ENCODE assay signal across 15 cellular contexts in the genomic region with DNA sequence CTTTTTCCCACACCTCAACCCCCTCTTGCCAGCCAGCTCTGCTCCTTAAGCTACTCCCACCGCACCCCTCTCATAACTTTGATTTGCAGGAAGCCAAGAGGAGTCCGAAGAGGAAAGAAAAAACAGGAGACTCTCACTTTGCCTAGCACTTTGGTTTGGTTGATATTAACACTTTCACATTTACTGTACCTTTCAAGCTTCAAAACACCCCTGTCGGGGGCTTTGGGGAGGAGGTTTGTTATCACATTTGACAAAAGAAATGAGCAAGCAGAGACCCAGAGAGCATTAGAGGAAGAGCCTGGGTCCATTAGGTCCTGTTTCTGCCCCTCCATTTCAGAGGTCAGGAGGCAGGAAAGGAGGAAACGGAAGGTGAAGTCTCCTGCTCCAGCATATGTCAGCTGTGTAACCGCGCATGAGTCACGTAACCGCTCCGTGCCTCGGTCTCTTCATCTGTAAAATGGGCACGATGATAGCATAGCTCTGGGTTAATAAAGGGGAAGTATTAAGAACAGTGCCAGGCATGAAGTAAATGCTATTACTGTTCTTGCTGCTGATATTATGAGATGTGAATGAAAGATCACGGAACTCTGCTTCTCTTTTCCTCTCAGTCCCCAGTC.
DNase-seq lines count a peak whose midpoint lies in the region; ATAC-seq, FAIRE-seq and TF ChIP-seq lines count a peak whose summit lies in the region.
"Had no signal": no experiment of that assay in that cellular context is flagged by ENCODE, and none has a peak within 500 bp of the region (broad histone marks: within the 10 kb centered on the region; RNA-seq: fewer than 3 reads in every experiment).

No MANE protein-coding gene starts in this region.

- BruUV-seq in Caco-2 (replicated peaks; lab: Mats Ljungman, UMichigan) = no TSS peak

- no peak for FAIRE-seq in urothelium cell line (lab: Jason Lieb, UNC)

- H3K36me3 ChIP-seq in BLaER1 treated with 17β-estradiol and CSF1 and Interleukin-3, amounts not matched to agents 10 nM and 100 nM = no peaks in the 10 kb centered on the region
- no peaks in the 10 kb centered on the region for H3K36me3 ChIP-seq in Caco-2 (ENCODE audit: control insufficient read depth, insufficient read depth, low read length)
- no peaks in the 10 kb centered on the region for H3K36me3 ChIP-seq in HUES6 (ENCODE audit: control insufficient read depth, insufficient read depth, low read length)
- no peaks in the 10 kb centered on the region for H3K36me3 ChIP-seq in adrenal gland (replicated peaks in 1 of 2)
- H3K36me3 ChIP-seq: ovary, tibial nerve had no signal

- H3K9me3 ChIP-seq in BLaER1 treated with 17β-estradiol and CSF1 and Interleukin-3, amounts not matched to agents 10 nM and 100 nM (replicated peaks in 1 of 11) = peaks cover 0 to 5% (median 0%) of the 10 kb centered on the region in 11 experiments; a peak in 4 of 22 replicates
- no peaks in the 10 kb centered on the region for H3K9me3 ChIP-seq in Caco-2
- H3K9me3 ChIP-seq in HUES6 (ENCODE audit: control insufficient read depth, insufficient read depth, low read depth, low read length) = no peaks in the 10 kb centered on the region; the same call in 1 of the 2 replicates
- no peaks in the 10 kb centered on the region for H3K9me3 ChIP-seq in adrenal gland (replicated peaks in 1 of 3)
- H3K9me3 ChIP-seq: ovary, tibial nerve had no signal

- CTCF ChIA-PET in Caco-2 (lab: Charles Lee) = interaction anchor here (1.2 kb wide), 1 partner anchor 212 kb away, joined by 4 read pairs; no protein-coding TSS in a partner anchor

- H3K4me2 ChIP-seq in BLaER1 treated with 17β-estradiol and CSF1 and Interleukin-3, amounts not matched to agents 10 nM and 100 nM = peak overlapping the region in 6 of 11 experiments; percentile 17 to 44 (median 31); a peak in 6 of 22 replicates

- peaks cover 16 to 45% (median 23%) of the 10 kb centered on the region in 10 experiments for H3K4me1 ChIP-seq in BLaER1 treated with 17β-estradiol and CSF1 and Interleukin-3, amounts not matched to agents 10 nM and 100 nM
- H3K4me1 ChIP-seq in Caco-2 (peaks cover 41% of the 10 kb centered on the region), HUES6 (ENCODE audit: control insufficient read depth, insufficient read depth, low read length) (peaks cover 43% of the 10 kb centered on the region), adrenal gland (replicated peaks in 1 of 2) (no peaks in the 10 kb centered on the region)

- TF ChIP-seq CTCF in Caco-2 (IDR thresholded peaks at IDR 0.05; ENCODE audit: insufficient read depth in 1 of 2, low read depth in 1 of 2, low read length in 1 of 2, severe bottlenecking in 1 of 2, unreplicated experiment in 1 of 2) (no peak), adrenal gland (IDR thresholded peaks at IDR 0.05) (peak in 1 of 6 experiments; percentile 1)

- H3K36me3 Mint-ChIP-seq in Caco-2 (ENCODE audit: insufficient read depth, unreplicated experiment) = peaks cover 10% of the 10 kb centered on the region
- peaks cover 3% of the 10 kb centered on the region for H3K36me3 Mint-ChIP-seq in effector memory CD8-positive, alpha-beta T cell (ENCODE audit: insufficient read depth)

- H3K27me3 Mint-ChIP-seq in Caco-2 (ENCODE audit: insufficient read depth, unreplicated experiment) = no peaks in the 10 kb centered on the region
- peaks cover 0 to 9% of the 10 kb centered on the region in 2 donors for H3K27me3 Mint-ChIP-seq in effector memory CD8-positive, alpha-beta T cell

- WGBS in adrenal gland, 4 donors = 72 to 78% (median 77%) methylated on average over 12 of the region's 12 CpGs

- no peaks in the 10 kb centered on the region for H4K20me1 ChIP-seq in BLaER1 treated with 17β-estradiol and CSF1 and Interleukin-3, amounts not matched to agents 10 nM and 100 nM

- DNase-seq in Caco-2 (no peak), urothelium cell line (ENCODE audit: low spot score) (no peak), GM19240 (ENCODE audit: insufficient read length, low spot score) (no peak), adrenal gland (no peak), HT-29 (ENCODE audit: low spot score) (no peak)
- no peak for DNase-seq in effector memory CD8-positive, alpha-beta T cell
- DNase-seq: activated T-cell treated with anti-CD3 and anti-CD28 coated beads, Interleukin-2, amount 50 U/mL, for 1 hour; anterior cingulate cortex; cortex of kidney; NCI-H1694 treated with DMSO at 0.1 percent for 48 hours; NCI-H524 treated with DMSO at 0.1 percent for 48 hours had no signal

- no peak overlapping the region for H3K9ac ChIP-seq in BLaER1 treated with 17β-estradiol and CSF1 and Interleukin-3, amounts not matched to agents 10 nM and 100 nM
- peak overlapping the region; percentile 11 for H3K9ac ChIP-seq in HUES6 (ENCODE audit: low read length)

- no peaks in the 10 kb centered on the region for H3K9me3 Mint-ChIP-seq in Caco-2 (ENCODE audit: unreplicated experiment)
- H3K9me3 Mint-ChIP-seq in effector memory CD8-positive, alpha-beta T cell = no peaks in the 10 kb centered on the region

- no peak for TF ChIP-seq POLR2A in adrenal gland (IDR thresholded peaks at IDR 0.05)

- H3K27ac Mint-ChIP-seq in Caco-2 (ENCODE audit: unreplicated experiment) = peak overlapping the region; percentile 82
- peak overlapping the region; percentile 88 to 89 for H3K27ac Mint-ChIP-seq in effector memory CD8-positive, alpha-beta T cell

- H3K4me3 Mint-ChIP-seq in Caco-2 (ENCODE audit: unreplicated experiment) = peak overlapping the region; percentile 67
- peak overlapping the region; percentile 75 to 86 for H3K4me3 Mint-ChIP-seq in effector memory CD8-positive, alpha-beta T cell

- H3K27me3 ChIP-seq in BLaER1 treated with 17β-estradiol and CSF1 and Interleukin-3, amounts not matched to agents 10 nM and 100 nM = peaks cover 0 to 11% (median 0%) of the 10 kb centered on the region in 11 experiments; a peak in 1 of 22 replicates
- H3K27me3 ChIP-seq in Caco-2 (replicated peaks; ENCODE audit: control insufficient read depth, insufficient read depth, low read length) (no peaks in the 10 kb centered on the region), HUES6 (ENCODE audit: control insufficient read depth, insufficient read depth, low read length) (no peaks in the 10 kb centered on the region; the same call in 1 of the 2 replicates), adrenal gland (peaks cover 9% of the 10 kb centered on the region)
- H3K27me3 ChIP-seq: ovary, tibial nerve had no signal

- intact Hi-C loops in Caco-2 (cut with micrococcal nuclease; ENCODE audit: unreplicated experiment) = loop anchor here (2.0 kb wide), 2 partner anchors 21 to 125 kb away; no protein-coding TSS in a partner anchor
- intact Hi-C loops in adrenal gland (cut with DNase I) = no loop called here

- H3K4me3 ChIP-seq in BLaER1 treated with 17β-estradiol and CSF1 and Interleukin-3, amounts not matched to agents 10 nM and 100 nM = no peak overlapping the region
- H3K4me3 ChIP-seq in Caco-2 (ENCODE audit: low read depth, low read length) (no peak overlapping the region), HUES6 (ENCODE audit: low read depth, low read length) (no peak overlapping the region), adrenal gland (no peak overlapping the region)
- H3K4me3 ChIP-seq: ovary, tibial nerve had no signal

- H3K27ac ChIP-seq in BLaER1 treated with 17β-estradiol and CSF1 and Interleukin-3, amounts not matched to agents 10 nM and 100 nM = no peak overlapping the region
- no peak overlapping the region; the same call in 1 of the 2 replicates for H3K27ac ChIP-seq in HUES6 (ENCODE audit: low read depth, low read length)
- no peak overlapping the region for H3K27ac ChIP-seq in adrenal gland
- H3K27ac ChIP-seq: tibial nerve had no signal

- peaks cover 24% of the 10 kb centered on the region for H3K4me1 Mint-ChIP-seq in Caco-2 (ENCODE audit: low read depth, unreplicated experiment)
- peaks cover 16 to 19% of the 10 kb centered on the region in 2 donors for H3K4me1 Mint-ChIP-seq in effector memory CD8-positive, alpha-beta T cell (ENCODE audit: low read depth in 2 of 2)

- POLR2A ChIA-PET in Caco-2 (lab: Charles Lee) = interaction anchor here (1.0 to 1.1 kb wide), 2 partner anchors 32 to 123 kb away, joined by 3 to 4 read pairs; no protein-coding TSS in a partner anchor

- ATAC-seq in effector memory CD8-positive, alpha-beta T cell (replicated peaks) = peak; percentile 79
